ENCODE assay signal across 10 cellular contexts in genomic region chr6:72740135-72740534, GRCh38.
DNase-seq lines count a peak whose midpoint lies in the region; ATAC-seq, FAIRE-seq and TF ChIP-seq lines count a peak whose summit lies in the region.
"Had no signal": no experiment of that assay in that cellular context is flagged by ENCODE, and none has a peak within 500 bp of the region (broad histone marks: within the 10 kb centered on the region; RNA-seq: fewer than 3 reads in every experiment).

No MANE protein-coding gene starts in this region.

- no peaks in the 10 kb centered on the region for H3K79me2 ChIP-seq in HepG2 (ENCODE audit: insufficient read depth, low read length)

- H3K4me3 ChIP-seq in AG10803 (ENCODE audit: low read length) (no peak overlapping the region), HepG2 (replicated peaks in 1 of 3; ENCODE audit: insufficient read depth in 1 of 3, low read depth in 2 of 3, low read length in 3 of 3) (no peak overlapping the region)

- in situ Hi-C loops in HepG2 (cut with HindIII; ENCODE audit: extremely low pct_ligation_motif_present, low pct_unique_long_range_greater_than_20kb) = no loop called here

- no peak for TF ChIP-seq RAD21 in HepG2 (CRISPR knock-in tag; IDR thresholded peaks at IDR 0.05)

- TF ChIP-seq CTCF in AG10803 (conservative IDR thresholded peaks at IDR 0.05; ENCODE audit: low read length) = no peak
- no peak for TF ChIP-seq CTCF in HepG2 (CRISPR knock-in tag; IDR thresholded peaks at IDR 0.05)

- DNase-seq in AG10803 (ENCODE audit: low read depth) (peak; percentile 22), NCI-H2081 (lab: John Stamatoyannopoulos, UW) (no peak), amygdala (lab: John Stamatoyannopoulos, UW) (no peak), HepG2 (ENCODE audit: low spot score) (no peak)
- no peak for DNase-seq in stimulated activated naive CD4-positive, alpha-beta T cell treated with Interleukin-2 at 50 U/mL for 16 hours (lab: John Stamatoyannopoulos, UW)
- DNase-seq: NCI-H226 had no signal

- peak; percentile 88 for ATAC-seq in GM18870 (IDR thresholded peaks at IDR 0.05; ENCODE audit: unreplicated experiment)
- ATAC-seq in HG02623 (IDR thresholded peaks at IDR 0.05; ENCODE audit: unreplicated experiment) = peak; percentile 89
- peak; percentile 67 for ATAC-seq in HG03575 (IDR thresholded peaks at IDR 0.05; ENCODE audit: extremely low read depth, insufficient number of reproducible peaks, low FRiP score, unreplicated experiment)
- no peak for ATAC-seq in HepG2

- intact Hi-C loops in HepG2 (cut with micrococcal nuclease; ENCODE audit: unreplicated experiment) = no loop called here

- no peak for TF ChIP-seq EP300 in HepG2 (IDR thresholded peaks at IDR 0.05; ENCODE audit: low read depth in 2 of 2, low read length in 2 of 2)
- no peak for TF ChIP-seq EP300 in HepG2 (CRISPR knock-in tag; IDR thresholded peaks at IDR 0.05; ENCODE audit: borderline replicate concordance)

- no peaks in the 10 kb centered on the region for H3K4me1 ChIP-seq in HepG2 (ENCODE audit: insufficient read depth, low read length)

- BruUV-seq in HepG2 (replicated peaks; lab: Mats Ljungman, UMichigan) = no TSS peak

- POLR2A ChIA-PET in HepG2 (lab: Yijun Ruan, JAX) = no interaction called here

- H4K20me1 ChIP-seq in HepG2 (ENCODE audit: insufficient read depth, low read length) = no peaks in the 10 kb centered on the region

- H3K4me2 ChIP-seq in HepG2 (ENCODE audit: low read depth, low read length) = no peak overlapping the region

- FAIRE-seq in HepG2 (lab: Jason Lieb, UNC) = no peak

- H3K27me3 ChIP-seq in HepG2 (ENCODE audit: control insufficient read depth in 1 of 2, insufficient read depth in 2 of 2, low read length in 2 of 2) = no peaks in the 10 kb centered on the region

- H3K9ac ChIP-seq in HepG2 (ENCODE audit: insufficient read depth, low read depth, low read length) = no peak overlapping the region

- CTCF ChIA-PET in HepG2 (lab: Yijun Ruan, JAX; ENCODE audit: low intra/inter-chr PET ratio, low total read pairs) = no interaction called here

- 5% methylated on average over 2 of the region's 2 CpGs for WGBS in HepG2 (ENCODE audit: low lambda C conversion rate)

- H2AFZ ChIP-seq in HepG2 (ENCODE audit: low read length) = no peak overlapping the region

- no peak overlapping the region for H3K27ac ChIP-seq in HepG2 (ENCODE audit: extremely low read length, insufficient read depth, low read length)
- H3K27ac ChIP-seq: C4-2B had no signal

- no peak for TF ChIP-seq POLR2A in HepG2 (IDR thresholded peaks at IDR 0.05; ENCODE audit: insufficient read depth in 1 of 2, low read depth in 2 of 2, low read length in 2 of 2)

- no peaks in the 10 kb centered on the region for H3K9me3 ChIP-seq in HepG2 (ENCODE audit: low read length)

- no peaks in the 10 kb centered on the region for H3K36me3 ChIP-seq in HepG2 (replicated peaks in 1 of 2; ENCODE audit: control insufficient read depth in 1 of 2, insufficient read depth in 2 of 2, low read length in 2 of 2)

TF ChIP-seq in HepG2, 621 proteins besides CTCF, POLR2A, EP300 and RAD21:
- TF ChIP-seq HHEX (CRISPR knock-in tag; IDR thresholded peaks at IDR 0.05) = no peak
- TF ChIP-seq HIVEP1 (CRISPR knock-in tag; IDR thresholded peaks at IDR 0.05) = no peak
- TF ChIP-seq ZNF546 (CRISPR knock-in tag; conservative IDR thresholded peaks at IDR 0.05) = no peak
- no peak for TF ChIP-seq ZNF34 (CRISPR knock-in tag; IDR thresholded peaks at IDR 0.05; ENCODE audit: borderline replicate concordance)
- no peak for TF ChIP-seq GTF2F1 (IDR thresholded peaks at IDR 0.05; ENCODE audit: low read length)
- TF ChIP-seq PHF21A (CRISPR knock-in tag; IDR thresholded peaks at IDR 0.05) = no peak
- no peak for TF ChIP-seq RARG (CRISPR knock-in tag; IDR thresholded peaks at IDR 0.05; ENCODE audit: low read depth)
- TF ChIP-seq ZFP36 (IDR thresholded peaks at IDR 0.05; ENCODE audit: borderline replicate concordance, low read depth, low read length, partially characterized antibody) = no peak
